18 cellular contexts compared by ENCODE assay signal in the genomic region with DNA sequence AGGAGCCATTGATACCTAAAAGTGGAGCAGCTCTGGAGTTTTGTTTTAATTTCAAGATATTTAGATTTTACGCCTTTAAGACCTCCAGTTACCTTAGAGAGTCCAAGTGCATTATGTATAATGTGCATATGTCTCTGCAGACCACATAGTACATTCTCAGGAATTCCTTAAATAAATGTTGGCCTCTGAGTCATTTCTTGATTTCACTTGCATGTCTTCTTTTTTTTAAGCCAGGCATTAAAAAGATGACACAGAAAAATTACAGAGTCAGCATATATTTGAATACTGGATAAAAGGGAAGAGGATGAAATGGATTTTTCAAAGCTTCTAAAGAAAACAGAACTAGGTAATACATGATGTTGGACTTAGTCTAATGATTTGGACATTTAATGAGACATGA.
DNase-seq lines count a peak whose midpoint lies in the region; ATAC-seq and TF ChIP-seq lines count a peak whose summit lies in the region.
"Had no signal": no experiment of that assay in that cellular context is flagged by ENCODE, and none has a peak within 500 bp of the region (broad histone marks: within the 10 kb centered on the region; RNA-seq: fewer than 3 reads in every experiment).

No MANE protein-coding gene starts in this region.

- H3K36me3 ChIP-seq in ACC112 (ENCODE audit: insufficient read depth, low read length) = no peaks in the 10 kb centered on the region
- H3K36me3 ChIP-seq: ascending aorta, colonic mucosa, stomach had no signal

- DNase-seq in amniotic epithelial cell (ENCODE audit: low read depth) = peak; percentile 68
- DNase-seq in fibroblast of villous mesenchyme (ENCODE audit: low read depth) = peak; percentile 73
- no peak for DNase-seq in NCI-H345 treated with DMSO at 0.1 percent for 48 hours (lab: John Stamatoyannopoulos, UW; ENCODE audit: unreplicated experiment)
- DNase-seq: activated CD4-positive, alpha-beta T cell treated with anti-CD3 and anti-CD28 coated beads, Interleukin-2, amount 10 ng/mL, durations not matched to agents 7 days and 5 days; activated CD8-positive, alpha-beta memory T cell treated with anti-CD3 and anti-CD28 coated beads, Interleukin-2, amount 50 U/mL, for 4 hours; CD4-positive, CD25-positive, alpha-beta regulatory T cell; colonic mucosa; left ventricle myocardium superior; NCI-H1694; NCI-H2227 treated with DMSO at 0.1 percent for 48 hours; nucleus accumbens; stomach had no signal

- H2AFZ ChIP-seq in ACC112 (ENCODE audit: low read length, unreplicated experiment) = no peak overlapping the region

- peak; percentile 66 for ATAC-seq in HG02884 (IDR thresholded peaks at IDR 0.05; ENCODE audit: unreplicated experiment)
- ATAC-seq in GM21515 (IDR thresholded peaks at IDR 0.05; ENCODE audit: unreplicated experiment) = no peak
- ATAC-seq in GM18907 (IDR thresholded peaks at IDR 0.05; ENCODE audit: unreplicated experiment) = no peak
- no peak for ATAC-seq in HG02840 (IDR thresholded peaks at IDR 0.05; ENCODE audit: low FRiP score, unreplicated experiment)
- ATAC-seq: left ventricle myocardium superior had no signal

- H3K4me1 ChIP-seq in ACC112 (ENCODE audit: control insufficient read depth, insufficient read depth, low read length, unreplicated experiment) = peaks cover 40% of the 10 kb centered on the region
- H3K4me1 ChIP-seq: ascending aorta, stomach had no signal

- no peaks in the 10 kb centered on the region for H3K27me3 ChIP-seq in ACC112 (ENCODE audit: insufficient read depth, low read length)
- H3K27me3 ChIP-seq: ascending aorta, colonic mucosa, stomach had no signal

- peak overlapping the region; percentile 33; the same call in 1 of the 2 replicates for H3K27ac ChIP-seq in ACC112 (ENCODE audit: low read depth, low read length)
- H3K27ac ChIP-seq: ascending aorta, colonic mucosa, stomach had no signal

- H3K79me2 ChIP-seq in ACC112 (ENCODE audit: control insufficient read depth, insufficient read depth, low read length, unreplicated experiment) = no peaks in the 10 kb centered on the region

- H3K4me3 ChIP-seq in ACC112 (ENCODE audit: low read depth, low read length) (no peak overlapping the region), fibroblast of villous mesenchyme (ENCODE audit: low read depth, low read length) (no peak overlapping the region)
- H3K4me3 ChIP-seq: ascending aorta, colonic mucosa, stomach had no signal

- TF ChIP-seq CTCF in fibroblast of villous mesenchyme (IDR thresholded peaks at IDR 0.05; ENCODE audit: insufficient read depth, low read depth, low read length) = no peak
